Comparison of ENCODE assay signal across 18 cellular contexts in genomic region chr10:113020425-113020753, GRCh38.
DNase-seq lines count a peak whose midpoint lies in the region; ATAC-seq and TF ChIP-seq lines count a peak whose summit lies in the region.
"Had no signal": no experiment of that assay in that cellular context is flagged by ENCODE, and none has a peak within 500 bp of the region (broad histone marks: within the 10 kb centered on the region; RNA-seq: fewer than 3 reads in every experiment).

No MANE protein-coding gene starts in this region.

- TF ChIP-seq POLR2A in upper lobe of left lung (IDR thresholded peaks at IDR 0.05), result no peak

- TF ChIP-seq CTCF in cardiac muscle cell (IDR thresholded peaks at IDR 0.05; ENCODE audit: low read depth, low read length) (no peak), choroid plexus epithelial cell (conservative IDR thresholded peaks at IDR 0.05; ENCODE audit: low read depth, low read length) (no peak), upper lobe of left lung (IDR thresholded peaks at IDR 0.05) (no peak)

- H3K27ac ChIP-seq in cardiac muscle cell (peak overlapping the region; percentile 79), muscle layer of duodenum (ENCODE audit: low read length) (peak overlapping the region; percentile 22), upper lobe of left lung (peak overlapping the region in 3 of 4 donors; percentile 11 to 54 (median 48))
- H3K27ac ChIP-seq: brain microvascular endothelial cell, GM23248, prostate gland had no signal

- intact Hi-C loops in left cardiac atrium (cut with DNase I), result loop anchor here in 1 of 2 donors (10.0 kb wide), 1 partner anchor 66 kb away; the partner anchor contains the start of gene TCF7L2

- DNase-seq in cardiac muscle cell (ENCODE audit: low read depth in 1 of 2, low spot score in 1 of 2), result no peak
- no peak for DNase-seq in left cardiac atrium
- peak; percentile 13 for DNase-seq in choroid plexus epithelial cell (ENCODE audit: low read depth)
- DNase-seq in upper lobe of left lung, result peak in 1 of 2 donors; percentile 51
- no peak for DNase-seq in T-helper 9 cell
- no peak for DNase-seq in cerebellum (ENCODE audit: low spot score)
- DNase-seq in NCI-H524 (lab: John Stamatoyannopoulos, UW), result no peak
- DNase-seq: activated CD8-positive, alpha-beta T cell treated with anti-CD3 and anti-CD28 coated beads, Interleukin-2, amount 10 ng/mL, durations not matched to agents 7 days and 5 days; activated T-cell treated with anti-CD3 and anti-CD28 coated beads, Interleukin-2, amount 50 U/mL, for 72 hours; brain microvascular endothelial cell; CD4-positive, CD25-positive, alpha-beta regulatory T cell; naive thymus-derived CD8-positive, alpha-beta T cell; NCI-H2227 treated with DMSO at 0.1 percent for 48 hours; spleen had no signal

- WGBS in upper lobe of left lung, 2 donors, result 63 to 64% methylated on average over 3 of the region's 3 CpGs

- H3K4me3 ChIP-seq in cardiac muscle cell (no peak overlapping the region), choroid plexus epithelial cell (ENCODE audit: low read depth, low read length) (no peak overlapping the region), muscle layer of duodenum (ENCODE audit: low read depth in 1 of 2, low read length in 2 of 2) (no peak overlapping the region), upper lobe of left lung (no peak overlapping the region)
- H3K4me3 ChIP-seq: GM23248, lung, prostate gland, spleen had no signal

- ATAC-seq in left cardiac atrium, result no peak
- ATAC-seq in upper lobe of left lung (ENCODE audit: low FRiP score in 2 of 2), result peak in 1 of 2 donors; percentile 23
- ATAC-seq: activated CD8-positive, alpha-beta T cell treated with anti-CD3 and anti-CD28 coated beads, Interleukin-2, amount 10 ng/mL, durations not matched to agents 7 days and 5 days; activated T-cell treated with anti-CD3 and anti-CD28 coated beads, Interleukin-2, amount 50 U/mL, for 72 hours; naive thymus-derived CD8-positive, alpha-beta T cell had no signal

- H3K9me3 ChIP-seq in cardiac muscle cell (ENCODE audit: low read depth) (no peaks in the 10 kb centered on the region), muscle layer of duodenum (ENCODE audit: control insufficient read depth in 1 of 2, low read length in 2 of 2) (no peaks in the 10 kb centered on the region), upper lobe of left lung (no peaks in the 10 kb centered on the region)
- H3K9me3 ChIP-seq: prostate gland, spleen had no signal

- TF ChIP-seq EP300 in upper lobe of left lung (IDR thresholded peaks at IDR 0.05), result no peak

- H3K27me3 ChIP-seq in cardiac muscle cell (no peaks in the 10 kb centered on the region), muscle layer of duodenum (ENCODE audit: low read depth, low read length) (no peaks in the 10 kb centered on the region), upper lobe of left lung (no peaks in the 10 kb centered on the region)
- H3K27me3 ChIP-seq: brain microvascular endothelial cell, spleen had no signal

- H3K36me3 ChIP-seq in cardiac muscle cell (no peaks in the 10 kb centered on the region), muscle layer of duodenum (ENCODE audit: control insufficient read depth in 1 of 2, insufficient read depth in 2 of 2, low read length in 2 of 2) (no peaks in the 10 kb centered on the region), upper lobe of left lung (no peaks in the 10 kb centered on the region)
- H3K36me3 ChIP-seq: brain microvascular endothelial cell, prostate gland, spleen had no signal

- H3K4me1 ChIP-seq in cardiac muscle cell (ENCODE audit: low read depth), result peaks cover 34% of the 10 kb centered on the region
- H3K4me1 ChIP-seq in muscle layer of duodenum (ENCODE audit: control insufficient read depth in 1 of 2, insufficient read depth in 2 of 2, low read length in 2 of 2), result peaks cover 6 to 38% of the 10 kb centered on the region in 2 donors
- H3K4me1 ChIP-seq in upper lobe of left lung, result peaks cover 32 to 53% (median 48%) of the 10 kb centered on the region in 4 donors

Comparison
In these comparisons a context has a peak if more than half of its experiments do, and no peak if none do; other contexts are left out.
1. H3K27ac ChIP-seq: peak in every context shown above with its lines; median percentile 79 in cardiac muscle cell; 48 in upper lobe of left lung; 22 in muscle layer of duodenum.